Comparison of ENCODE assay signal across 26 cellular contexts in genomic region chr18:76914796-76915195, GRCh38.
DNase-seq lines count a peak whose midpoint lies in the region; ATAC-seq, FAIRE-seq and TF ChIP-seq lines count a peak whose summit lies in the region.
"Had no signal": no experiment of that assay in that cellular context is flagged by ENCODE, and none has a peak within 500 bp of the region (broad histone marks: within the 10 kb centered on the region; RNA-seq: fewer than 3 reads in every experiment).

No MANE protein-coding gene starts in this region.

- no peak overlapping the region for H2AFZ ChIP-seq in GM23338

- H3K27me3 Mint-ChIP-seq in activated naive CD8-positive, alpha-beta T cell treated with anti-CD3 and anti-CD28 coated beads, Interleukin-2, amount 50 U/mL, for 24 hours = no peaks in the 10 kb centered on the region
- H3K27me3 Mint-ChIP-seq in activated naive CD8-positive, alpha-beta T cell treated with anti-CD3 and anti-CD28 coated beads for 36 hours = no peaks in the 10 kb centered on the region
- no peaks in the 10 kb centered on the region for H3K27me3 Mint-ChIP-seq in GM23338 (ENCODE audit: insufficient read depth, low read depth, poor library complexity)
- H3K27me3 Mint-ChIP-seq: CD4-positive, alpha-beta memory T cell; CD4-positive, CD25-positive, alpha-beta regulatory T cell; CD8-positive, alpha-beta memory T cell had no signal

- peaks cover 8% of the 10 kb centered on the region for H3K4me1 Mint-ChIP-seq in activated naive CD8-positive, alpha-beta T cell treated with anti-CD3 and anti-CD28 coated beads, Interleukin-2, amount 50 U/mL, for 24 hours
- H3K4me1 Mint-ChIP-seq in activated naive CD8-positive, alpha-beta T cell treated with anti-CD3 and anti-CD28 coated beads for 36 hours = no peaks in the 10 kb centered on the region
- no peaks in the 10 kb centered on the region for H3K4me1 Mint-ChIP-seq in GM23338
- H3K4me1 Mint-ChIP-seq: CD14-positive monocyte; CD4-positive, alpha-beta memory T cell; CD4-positive, CD25-positive, alpha-beta regulatory T cell had no signal

- no peaks in the 10 kb centered on the region for H3K9me3 Mint-ChIP-seq in activated naive CD8-positive, alpha-beta T cell treated with anti-CD3 and anti-CD28 coated beads, Interleukin-2, amount 50 U/mL, for 24 hours
- no peaks in the 10 kb centered on the region for H3K9me3 Mint-ChIP-seq in activated naive CD8-positive, alpha-beta T cell treated with anti-CD3 and anti-CD28 coated beads for 36 hours
- H3K9me3 Mint-ChIP-seq in GM23338 = no peaks in the 10 kb centered on the region
- H3K9me3 Mint-ChIP-seq: CD14-positive monocyte; CD4-positive, alpha-beta memory T cell; CD4-positive, CD25-positive, alpha-beta regulatory T cell; CD8-positive, alpha-beta memory T cell had no signal

- H3K27ac Mint-ChIP-seq in activated naive CD8-positive, alpha-beta T cell treated with anti-CD3 and anti-CD28 coated beads, Interleukin-2, amount 50 U/mL, for 24 hours = peak overlapping the region; percentile 29
- H3K27ac Mint-ChIP-seq in activated naive CD8-positive, alpha-beta T cell treated with anti-CD3 and anti-CD28 coated beads for 36 hours = no peak overlapping the region
- no peak overlapping the region for H3K27ac Mint-ChIP-seq in GM23338
- H3K27ac Mint-ChIP-seq: CD4-positive, CD25-positive, alpha-beta regulatory T cell; CD8-positive, alpha-beta memory T cell had no signal

- ATAC-seq in activated naive CD8-positive, alpha-beta T cell treated with anti-CD3 and anti-CD28 coated beads, Interleukin-2, amount 50 U/mL, for 24 hours = no peak
- ATAC-seq in left colon (peak; percentile 81), mucosa of descending colon (peak; percentile 63), aorta (ENCODE audit: low FRiP score) (no peak), GM23338 (no peak)

- 58 to 86% methylated on average over 3 of the region's 3 CpGs for WGBS in aorta, 2 donors

- no peaks in the 10 kb centered on the region for H4K20me1 ChIP-seq in GM23338 (replicated peaks; ENCODE audit: insufficient read depth)
- H4K20me1 ChIP-seq: BLaER1 had no signal

- H3K4me3 ChIP-seq in mucosa of descending colon (no peak overlapping the region), aorta (ENCODE audit: low read length in 2 of 2) (no peak overlapping the region), GM23338 (no peak overlapping the region)
- H3K4me3 ChIP-seq: BLaER1 had no signal

- H3K79me2 ChIP-seq in GM23338 (replicated peaks; ENCODE audit: insufficient read depth) = no peaks in the 10 kb centered on the region

- no peaks in the 10 kb centered on the region for H3K27me3 ChIP-seq in aorta (ENCODE audit: control insufficient read depth in 1 of 2, insufficient read depth in 2 of 2, low read length in 1 of 2)
- H3K27me3 ChIP-seq in GM23338 (ENCODE audit: insufficient read depth) = no peaks in the 10 kb centered on the region
- H3K27me3 ChIP-seq: BE2C, BLaER1 had no signal

- H3K36me3 ChIP-seq in mucosa of descending colon (ENCODE audit: low read depth) = no peaks in the 10 kb centered on the region
- H3K36me3 ChIP-seq in aorta (ENCODE audit: control insufficient read depth in 1 of 2, insufficient read depth in 2 of 2, low read length in 1 of 2) = peaks cover 3 to 9% of the 10 kb centered on the region in 2 donors
- H3K36me3 ChIP-seq in GM23338 (ENCODE audit: insufficient read depth) = no peaks in the 10 kb centered on the region; the same call in 1 of the 2 replicates
- H3K36me3 ChIP-seq: BE2C had no signal

- no peak for DNase-seq in activated naive CD8-positive, alpha-beta T cell treated with anti-CD3 and anti-CD28 coated beads, Interleukin-2, amount 50 U/mL, for 24 hours
- no peak for DNase-seq in activated naive CD8-positive, alpha-beta T cell treated with anti-CD3 and anti-CD28 coated beads for 36 hours
- no peak for DNase-seq in left colon
- DNase-seq in mucosa of descending colon = no peak
- no peak for DNase-seq in aorta
- DNase-seq in GM23338 (ENCODE audit: low spot score) = no peak
- DNase-seq in NK-92 (lab: John Stamatoyannopoulos, UW; ENCODE audit: unreplicated experiment) = no peak
- DNase-seq: 8988T; ACHN; BE2C; C1 segment of cervical spinal cord; CD4-positive, alpha-beta memory T cell; CD4-positive, CD25-positive, alpha-beta regulatory T cell; CD8-positive, alpha-beta memory T cell; COR-L47; DMS 273 treated with DMSO at 0.1 percent for 48 hours; DMS153; DMS53; DMS79; DND-41; EL; GF-D8 had no signal

- H3K27ac ChIP-seq in aorta (ENCODE audit: low read depth in 1 of 2, low read length in 2 of 2) (no peak overlapping the region), GM23338 (ENCODE audit: low read depth) (no peak overlapping the region)
- H3K27ac ChIP-seq: BLaER1 had no signal

- peak; percentile 11 for FAIRE-seq in G401.6 (lab: Jason Lieb, UNC)
- FAIRE-seq: A204.1 had no signal

- H3K9me2 ChIP-seq in GM23338 (ENCODE audit: insufficient read depth) = no peaks in the 10 kb centered on the region

- H3K4me1 ChIP-seq in mucosa of descending colon (ENCODE audit: low read depth) (peaks cover 5% of the 10 kb centered on the region), aorta (ENCODE audit: control insufficient read depth in 1 of 2, insufficient read depth in 2 of 2, low read length in 2 of 2) (no peaks in the 10 kb centered on the region), GM23338 (ENCODE audit: insufficient read depth) (no peaks in the 10 kb centered on the region)
- H3K4me1 ChIP-seq: BE2C, BLaER1 had no signal

- intact Hi-C loops in left colon (cut with DNase I, micrococcal nuclease) = no loop called here
- intact Hi-C loops in mucosa of descending colon (cut with DNase I, micrococcal nuclease) = no loop called here
- intact Hi-C loops in aorta (cut with DNase I) = no loop called here

- TF ChIP-seq CTCF in mucosa of descending colon (IDR thresholded peaks at IDR 0.05) (no peak), GM23338 (conservative IDR thresholded peaks at IDR 0.05; ENCODE audit: low read depth in 2 of 2) (no peak)

- H3K9me3 ChIP-seq in mucosa of descending colon = no peaks in the 10 kb centered on the region
- no peaks in the 10 kb centered on the region for H3K9me3 ChIP-seq in aorta (ENCODE audit: control insufficient read depth, low read length)
- H3K9me3 ChIP-seq: BE2C, BLaER1 had no signal

- no peak overlapping the region for H3K4me2 ChIP-seq in GM23338
- H3K4me2 ChIP-seq: BLaER1 had no signal

- H3K36me3 Mint-ChIP-seq in activated naive CD8-positive, alpha-beta T cell treated with anti-CD3 and anti-CD28 coated beads, Interleukin-2, amount 50 U/mL, for 24 hours (ENCODE audit: low read depth) = peaks cover 22% of the 10 kb centered on the region
- H3K36me3 Mint-ChIP-seq in activated naive CD8-positive, alpha-beta T cell treated with anti-CD3 and anti-CD28 coated beads for 36 hours = peaks cover 15% of the 10 kb centered on the region
- H3K36me3 Mint-ChIP-seq in GM23338 (ENCODE audit: low read depth) = peaks cover 11% of the 10 kb centered on the region

- H3F3A ChIP-seq in GM23338 (replicated peaks; ENCODE audit: low read depth) = no peaks in the 10 kb centered on the region

- no peak overlapping the region for H3K4me3 Mint-ChIP-seq in activated naive CD8-positive, alpha-beta T cell treated with anti-CD3 and anti-CD28 coated beads, Interleukin-2, amount 50 U/mL, for 24 hours
- H3K4me3 Mint-ChIP-seq in activated naive CD8-positive, alpha-beta T cell treated with anti-CD3 and anti-CD28 coated beads for 36 hours = no peak overlapping the region
- no peak overlapping the region for H3K4me3 Mint-ChIP-seq in GM23338
- H3K4me3 Mint-ChIP-seq: CD14-positive monocyte; CD4-positive, alpha-beta memory T cell; CD4-positive, CD25-positive, alpha-beta regulatory T cell; CD8-positive, alpha-beta memory T cell had no signal

TF ChIP-seq in GM23338, 12 proteins besides CTCF, POLR2A, EP300 and RAD21:
- TF ChIP-seq JUNB (IDR thresholded peaks at IDR 0.05; ENCODE audit: unreplicated experiment) (no peak), EZH2 (IDR thresholded peaks at IDR 0.05; ENCODE audit: low read depth, unreplicated experiment) (no peak), CREB1 (CRISPR knock-in tag; IDR thresholded peaks at IDR 0.05; ENCODE audit: low read depth) (no peak), POLR2AphosphoS5 (IDR thresholded peaks at IDR 0.05; ENCODE audit: low read depth) (no peak), STAT1 (IDR thresholded peaks at IDR 0.05; ENCODE audit: unreplicated experiment) (no peak), ZNF114 (CRISPR knock-in tag; IDR thresholded peaks at IDR 0.05) (no peak)

Comparison
In these comparisons a context has a peak if more than half of its experiments do, and no peak if none do; other contexts are left out.
1. ATAC-seq: peak in left colon (single experiment) and mucosa of descending colon (single experiment); none in activated naive CD8-positive, alpha-beta T cell treated with anti-CD3 and anti-CD28 coated beads, Interleukin-2, amount 50 U/mL, for 24 hours (single experiment), aorta (single experiment) and GM23338 (single experiment).